16 cellular contexts compared by ENCODE assay signal in genomic region chr2:160208662-160209229, GRCh38. TPM values are rescaled to one million over a fixed set of nuclear protein-coding genes. Genes with fewer than 3 reads are reported as not detected.
A peak's percentile ranks its signal among the peaks of the same experiment; 100 is the strongest.
DNase-seq lines count a peak whose midpoint lies in the region; ATAC-seq and TF ChIP-seq lines count a peak whose summit lies in the region.
"Had no signal": no experiment of that assay in that cellular context is flagged by ENCODE, and none has a peak within 500 bp of the region (broad histone marks: within the 10 kb centered on the region; RNA-seq: fewer than 3 reads in every experiment).

No MANE protein-coding gene starts in this region.

- ATAC-seq in HCT116 (no peak), lower lobe of right lung (no peak), HG03378 (IDR thresholded peaks at IDR 0.05; ENCODE audit: unreplicated experiment) (no peak)

- BruUV-seq in HCT116 (replicated peaks; lab: Mats Ljungman, UMichigan), result no TSS peak

- intact Hi-C loops in HCT116 (cut with micrococcal nuclease) (no loop called here), lower lobe of right lung (cut with DNase I) (no loop called here)

- no peak for DNase-seq in HCT116 (ENCODE audit: low read depth, low spot score)
- DNase-seq in lower lobe of right lung, result no peak
- DNase-seq in smooth muscle cell (lab: John Stamatoyannopoulos, UW; ENCODE audit: unreplicated experiment), result no peak
- no peak for DNase-seq in kidney tubule cell (ENCODE audit: low spot score)
- DNase-seq in globus pallidus (ENCODE audit: low spot score), result no peak
- no peak for DNase-seq in UCSD-AML1 (lab: John Stamatoyannopoulos, UW; ENCODE audit: unreplicated experiment)
- DNase-seq: activated CD4-positive, CD25-positive, alpha-beta regulatory T cell treated with anti-CD3 and anti-CD28 coated beads, Interleukin-2, amount 50 U/mL, for 72 hours; activated naive CD4-positive, alpha-beta T cell treated with anti-CD3 and anti-CD28 coated beads for 36 hours; NCI-H1092 treated with DMSO at 0.1 percent for 48 hours; NCI-H69 had no signal

- no peak for TF ChIP-seq POLR2A in HCT116 (IDR thresholded peaks at IDR 0.05; ENCODE audit: borderline replicate concordance, extremely low read depth, insufficient read depth, insufficient read length)

- peaks cover 3% of the 10 kb centered on the region for H3K27me3 Mint-ChIP-seq in brain

- H3K4me3 ChIP-seq in HCT116 (replicated peaks in 1 of 2; ENCODE audit: low read depth in 1 of 2, low read length in 2 of 2) (peak overlapping the region in 1 of 2 experiments; percentile 27; a peak in 1 of 4 replicates), lower lobe of right lung (no peak overlapping the region), smooth muscle cell (no peak overlapping the region)
- H3K4me3 ChIP-seq: SK-N-MC had no signal

- TF ChIP-seq RAD21 in HCT116 (IDR thresholded peaks at IDR 0.05; ENCODE audit: low read depth), result no peak

- peak overlapping the region in 4 of 5 experiments; percentile 22 to 96 (median 90) for H3K27ac Mint-ChIP-seq in brain
- H3K27ac Mint-ChIP-seq: activated naive CD4-positive, alpha-beta T cell treated with anti-CD3 and anti-CD28 coated beads for 36 hours had no signal

- H3K9me3 ChIP-seq in HCT116 (ENCODE audit: control insufficient read depth in 1 of 2, insufficient read depth in 1 of 2, low read depth in 1 of 2, low read length in 2 of 2) (no peaks in the 10 kb centered on the region), lower lobe of right lung (no peaks in the 10 kb centered on the region), smooth muscle cell (replicated peaks; ENCODE audit: low read depth) (no peaks in the 10 kb centered on the region)

- TF ChIP-seq CTCF in HCT116 (IDR thresholded peaks at IDR 0.05 in 2 of 3, conservative IDR thresholded peaks at IDR 0.05 in 1 of 3; ENCODE audit: borderline replicate concordance in 1 of 3, insufficient read depth in 1 of 3, low read depth in 2 of 3, low read length in 2 of 3) (no peak), brain (conservative IDR thresholded peaks at IDR 0.05) (no peak), lower lobe of right lung (IDR thresholded peaks at IDR 0.05) (no peak), smooth muscle cell (IDR thresholded peaks at IDR 0.05; ENCODE audit: borderline replicate concordance, insufficient read depth, poor library complexity, severe bottlenecking) (no peak)

- H3K9me2 ChIP-seq in HCT116 (ENCODE audit: insufficient read depth), result no peaks in the 10 kb centered on the region

- peak overlapping the region in 2 of 5 experiments; percentile 9 to 20 for H3K4me3 Mint-ChIP-seq in brain
- H3K4me3 Mint-ChIP-seq: activated naive CD4-positive, alpha-beta T cell treated with anti-CD3 and anti-CD28 coated beads for 36 hours had no signal

- H3K9me3 Mint-ChIP-seq in brain, result peaks cover 0 to 12% (median 9%) of the 10 kb centered on the region in 5 experiments
- H3K9me3 Mint-ChIP-seq: activated naive CD4-positive, alpha-beta T cell treated with anti-CD3 and anti-CD28 coated beads for 36 hours had no signal

- WGBS in smooth muscle cell (ENCODE audit: low lambda C conversion rate), result 84% methylated on average over 9 of the region's 9 CpGs

- peaks cover 44% of the 10 kb centered on the region for H3F3A ChIP-seq in smooth muscle cell (ENCODE audit: low read depth)

- no peaks in the 10 kb centered on the region for H3K36me3 ChIP-seq in HCT116 (ENCODE audit: control insufficient read depth in 1 of 2, insufficient read depth in 2 of 2, low read length in 2 of 2)
- no peaks in the 10 kb centered on the region for H3K36me3 ChIP-seq in lower lobe of right lung
- H3K36me3 ChIP-seq in smooth muscle cell (ENCODE audit: low read depth), result no peaks in the 10 kb centered on the region

- peaks cover 5% of the 10 kb centered on the region for H3K36me3 Mint-ChIP-seq in brain
- H3K36me3 Mint-ChIP-seq: CD14-positive monocyte had no signal

- CTCF ChIA-PET in HCT116 (lab: Charles Lee), result interaction anchor here (4.4 kb wide), 1 partner anchor 99 kb away, joined by 30 read pairs; no protein-coding TSS in a partner anchor

- H3K79me2 ChIP-seq in HCT116 (ENCODE audit: insufficient read depth, low read length), result no peaks in the 10 kb centered on the region
- no peaks in the 10 kb centered on the region for H3K79me2 ChIP-seq in smooth muscle cell (ENCODE audit: low read depth)

- H2AFZ ChIP-seq in HCT116 (ENCODE audit: low read depth, low read length, poor library complexity, severe bottlenecking) (peak overlapping the region; percentile 57), smooth muscle cell (ENCODE audit: low read depth) (no peak overlapping the region)

- POLR2A ChIA-PET in HCT116 (lab: Charles Lee), result interaction anchor here (0.5 to 0.6 kb wide), 2 partner anchors 29 to 813 kb away, joined by 4 to 5 read pairs; no protein-coding TSS in a partner anchor

- RAD21 ChIA-PET in HCT116 (lab: Charles Lee; ENCODE audit: low non-redundant PET in 1 of 2, low total read pairs in 2 of 2, uncharacterized antibody in 2 of 2, unreplicated experiment in 2 of 2), result interaction anchor here in 1 of 2 experiments (1.2 to 1.3 kb wide), 2 partner anchors 61 to 99 kb away, joined by 3 to 5 read pairs; no protein-coding TSS in a partner anchor

- H3K4me2 ChIP-seq in HCT116 (ENCODE audit: low read length) (peak overlapping the region; percentile 71), smooth muscle cell (peak overlapping the region; percentile 77)

- H3K4me1 Mint-ChIP-seq in brain, result peaks cover 36% of the 10 kb centered on the region

- H4K20me1 ChIP-seq in HCT116 (ENCODE audit: insufficient read depth) (no peaks in the 10 kb centered on the region), smooth muscle cell (ENCODE audit: low read depth) (no peaks in the 10 kb centered on the region)

- H3K9ac ChIP-seq in HCT116 (ENCODE audit: low read length) (peak overlapping the region; percentile 39), smooth muscle cell (ENCODE audit: low read depth) (peak overlapping the region; percentile 84)

- H3K4me1 ChIP-seq in HCT116 (ENCODE audit: control insufficient read depth in 1 of 2, insufficient read depth in 2 of 2, low read length in 2 of 2) (peaks cover 42 to 64% of the 10 kb centered on the region in 2 experiments), lower lobe of right lung (peaks cover 35% of the 10 kb centered on the region), smooth muscle cell (ENCODE audit: low read depth) (peaks cover 38% of the 10 kb centered on the region)

- H3K27ac ChIP-seq in HCT116 (ENCODE audit: low read depth, low read length), result peak overlapping the region; percentile 62
- H3K27ac ChIP-seq in lower lobe of right lung, result peak overlapping the region; percentile 74
- H3K27ac ChIP-seq in smooth muscle cell (ENCODE audit: low read depth), result peak overlapping the region; percentile 99
- H3K27ac ChIP-seq: HL-60, SK-N-MC had no signal

- no peaks in the 10 kb centered on the region for H3K27me3 ChIP-seq in HCT116 (ENCODE audit: insufficient read depth, low read length)
- H3K27me3 ChIP-seq in lower lobe of right lung (ENCODE audit: low read depth), result no peaks in the 10 kb centered on the region
- H3K27me3 ChIP-seq in smooth muscle cell (ENCODE audit: low read depth), result no peaks in the 10 kb centered on the region

TF ChIP-seq in HCT116, 20 proteins besides CTCF, POLR2A, EP300 and RAD21:
- no peak for TF ChIP-seq ELF1 (IDR thresholded peaks at IDR 0.05; ENCODE audit: borderline replicate concordance, low read depth)
- no peak for TF ChIP-seq ZFX (IDR thresholded peaks at IDR 0.05)
- TF ChIP-seq EZH2phosphoT487 (IDR thresholded peaks at IDR 0.05; ENCODE audit: borderline replicate concordance), result no peak
- no peak for TF ChIP-seq ZBTB33 (IDR thresholded peaks at IDR 0.05; ENCODE audit: extremely low read depth, insufficient replicate concordance, low read length)
- no peak for TF ChIP-seq CBX3 (IDR thresholded peaks at IDR 0.05; ENCODE audit: low read depth)
- TF ChIP-seq YY1 (IDR thresholded peaks at IDR 0.05; ENCODE audit: extremely low read depth, insufficient replicate concordance, low read depth, low read length), result no peak
TF ChIP-seq in HCT116: peak in this region for 0.

RNA-seq across cellular contexts. Expression of gene ITGB6, which starts 8.7 kb away (rescaled TPM):
- 0.12 TPM for total RNA-seq in HCT116 (2021; ENCODE audit: unreplicated experiment)
- 0.08 and 0.09 TPM in 2 replicates for polyA plus RNA-seq in HCT116 (2012)
- not detected for polyA plus RNA-seq in brain (ENCODE audit: insufficient read depth, low read depth, low replicate concordance)
- total RNA-seq in lower lobe of right lung, result 65.2 TPM
- 175 and 181 TPM in 2 replicates for total RNA-seq in smooth muscle cell
- 15.2 and 85.3 TPM in 2 replicates for polyA plus RNA-seq in smooth muscle cell
- total RNA-seq: activated naive CD4-positive, alpha-beta T cell treated with anti-CD3 and anti-CD28 coated beads for 36 hours; subcutaneous adipose tissue had no signal
- polyA plus RNA-seq: CD14-positive monocyte had no signal

Comparison
In these comparisons a context has a peak if more than half of its experiments do, and no peak if none do; other contexts are left out.
1. RNA of gene ITGB6, which starts 8.7 kb away (total RNA-seq): 175 to 181 TPM in smooth muscle cell and 65.2 TPM in lower lobe of right lung (single experiment); 0.12 TPM in HCT116 (single experiment); every median in the first group is over 10 times any median in the second.
2. Peak in every context shown above with its lines, with median percentiles within 50 percentile points of each other: H3K27ac ChIP-seq.